24 cellular contexts compared by ENCODE assay signal in the genomic region with DNA sequence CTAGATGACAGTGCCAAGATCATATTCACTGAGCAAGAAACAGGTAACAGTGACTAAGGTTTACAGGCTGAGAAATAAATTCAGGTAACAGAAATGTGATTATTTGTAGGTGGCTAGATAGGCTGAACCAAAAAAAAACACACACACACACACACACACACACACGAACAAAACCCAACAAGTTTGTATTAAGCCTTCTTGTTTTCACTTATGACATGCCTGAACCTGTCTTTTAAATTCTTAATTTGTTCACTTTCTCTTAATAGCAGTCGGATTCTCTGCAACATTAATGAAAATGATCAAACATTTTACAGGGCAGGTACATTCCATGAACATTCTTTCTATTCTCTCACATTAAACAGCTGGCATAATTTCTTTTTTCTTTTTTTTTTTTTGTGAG. TPM values are rescaled to one million over a fixed set of nuclear protein-coding genes. Genes with fewer than 3 reads are reported as not detected.
DNase-seq lines count a peak whose midpoint lies in the region; ATAC-seq, FAIRE-seq and TF ChIP-seq lines count a peak whose summit lies in the region.
"Had no signal": no experiment of that assay in that cellular context is flagged by ENCODE, and none has a peak within 500 bp of the region (broad histone marks: within the 10 kb centered on the region; RNA-seq: fewer than 3 reads in every experiment).

No MANE protein-coding gene starts in this region.

- H3K4me3 ChIP-seq in breast epithelium (no peak overlapping the region), bronchial epithelial cell (ENCODE audit: low read depth, low read length) (no peak overlapping the region)
- H3K4me3 ChIP-seq: BLaER1, HAP-1 had no signal

- H3K36me3 ChIP-seq in breast epithelium (no peaks in the 10 kb centered on the region), bronchial epithelial cell (ENCODE audit: control insufficient read depth, insufficient read depth, low read length) (no peaks in the 10 kb centered on the region)
- H3K36me3 ChIP-seq: BLaER1, HAP-1 had no signal

- H3K27ac Mint-ChIP-seq in MCF 10A (ENCODE audit: low read depth, unreplicated experiment) (peak overlapping the region; percentile 23), osteocyte (ENCODE audit: unreplicated experiment) (no peak overlapping the region)
- H3K27ac Mint-ChIP-seq: B cell; CD4-positive, CD25-positive, alpha-beta regulatory T cell; CD8-positive, alpha-beta T cell; HFFc6 had no signal

- H3K4me1 ChIP-seq in breast epithelium, result no peaks in the 10 kb centered on the region
- H3K4me1 ChIP-seq: BLaER1, Caco-2, HAP-1 had no signal

- POLR2A ChIA-PET in MCF 10A (lab: Yijun Ruan, JAX), result no interaction called here

- no peak for TF ChIP-seq POLR2A in breast epithelium (IDR thresholded peaks at IDR 0.05)

- BruUV-seq in MCF 10A (replicated peaks; lab: Mats Ljungman, UMichigan), result no TSS peak

- H3K36me3 Mint-ChIP-seq in MCF 10A (ENCODE audit: insufficient read depth, unreplicated experiment) (peaks cover 6% of the 10 kb centered on the region), osteocyte (ENCODE audit: unreplicated experiment) (peaks cover 29% of the 10 kb centered on the region)
- H3K36me3 Mint-ChIP-seq: CD4-positive, CD25-positive, alpha-beta regulatory T cell; CD8-positive, alpha-beta T cell had no signal

- CTCF ChIA-PET in MCF 10A (lab: Yijun Ruan, JAX), result interaction anchor here (0.6 to 2.0 kb wide), 3 partner anchors 17 to 350 kb away, joined by 4 to 7 read pairs (median 6); no protein-coding TSS in a partner anchor

- peak; percentile 23 for ATAC-seq in esophagus mucosa
- no peak for ATAC-seq in HG03460 (IDR thresholded peaks at IDR 0.05; ENCODE audit: unreplicated experiment)
- ATAC-seq: CD8-positive, alpha-beta T cell had no signal

- no peaks in the 10 kb centered on the region for H3K9me3 ChIP-seq in breast epithelium
- H3K9me3 ChIP-seq: BLaER1, Caco-2, HAP-1 had no signal

- H3K27ac ChIP-seq in breast epithelium, result no peak overlapping the region
- H3K27ac ChIP-seq: 22Rv1, BLaER1, C4-2B had no signal

- peak; percentile 47 for FAIRE-seq in bronchial epithelial cell (lab: Jason Lieb, UNC)
- FAIRE-seq: A204.1, GM12891, H54 had no signal

- no peaks in the 10 kb centered on the region for H3K27me3 Mint-ChIP-seq in MCF 10A (ENCODE audit: insufficient read depth, unreplicated experiment)
- H3K27me3 Mint-ChIP-seq in osteocyte (ENCODE audit: unreplicated experiment), result no peaks in the 10 kb centered on the region
- H3K27me3 Mint-ChIP-seq: B cell had no signal

- H3K4me3 Mint-ChIP-seq in MCF 10A (ENCODE audit: unreplicated experiment), result no peak overlapping the region
- no peak overlapping the region for H3K4me3 Mint-ChIP-seq in osteocyte (ENCODE audit: unreplicated experiment)
- H3K4me3 Mint-ChIP-seq: B cell; CD4-positive, CD25-positive, alpha-beta regulatory T cell; CD8-positive, alpha-beta T cell; HFFc6 had no signal

- DNase-seq in MCF 10A (ENCODE audit: unreplicated experiment), result no peak
- DNase-seq in breast epithelium (ENCODE audit: low spot score in 2 of 2), result no peak
- DNase-seq in bronchial epithelial cell (ENCODE audit: low read depth), result peak; percentile 54
- DNase-seq in osteocyte (ENCODE audit: extremely low spot score, unreplicated experiment), result no peak
- DNase-seq in foreskin melanocyte, result no peak
- DNase-seq: Caco-2; CD4-positive, CD25-positive, alpha-beta regulatory T cell; CD8-positive, alpha-beta T cell; DMS 273 treated with DMSO at 0.1 percent for 48 hours; DMS79; EL; GDM1; GOT3; HFFc6 had no signal

- TF ChIP-seq CTCF in MCF 10A (IDR thresholded peaks at IDR 0.05; ENCODE audit: unreplicated experiment) (no peak), breast epithelium (IDR thresholded peaks at IDR 0.05) (no peak), bronchial epithelial cell (IDR thresholded peaks at IDR 0.05; ENCODE audit: insufficient read depth, low read length, severe bottlenecking) (no peak), osteocyte (IDR thresholded peaks at IDR 0.05) (no peak)

- H3K4me1 Mint-ChIP-seq in MCF 10A (ENCODE audit: insufficient read depth, unreplicated experiment) (peaks cover 10% of the 10 kb centered on the region), osteocyte (ENCODE audit: unreplicated experiment) (peaks cover 28% of the 10 kb centered on the region)
- H3K4me1 Mint-ChIP-seq: B cell; CD4-positive, CD25-positive, alpha-beta regulatory T cell had no signal

- H3K27me3 ChIP-seq in breast epithelium (no peaks in the 10 kb centered on the region), bronchial epithelial cell (ENCODE audit: control insufficient read depth, insufficient read depth, low read length) (no peaks in the 10 kb centered on the region)
- H3K27me3 ChIP-seq: BLaER1 had no signal

- H3K9me3 Mint-ChIP-seq in MCF 10A (ENCODE audit: unreplicated experiment), result no peaks in the 10 kb centered on the region
- no peaks in the 10 kb centered on the region for H3K9me3 Mint-ChIP-seq in osteocyte (ENCODE audit: unreplicated experiment)
- H3K9me3 Mint-ChIP-seq: CD4-positive, CD25-positive, alpha-beta regulatory T cell; CD8-positive, alpha-beta T cell; HFFc6 had no signal

- intact Hi-C loops in MCF 10A (cut with micrococcal nuclease), result no loop called here
- intact Hi-C loops in breast epithelium (cut with DNase I; ENCODE audit: low total_unique reads), result no loop called here

RNA-seq across cellular contexts. Expression of gene KIDINS220, which starts 18.8 kb away (rescaled TPM):
- 41.8 and 42.3 TPM in 2 replicates for total RNA-seq in MCF 10A (2022)
- 100 to 1,000 TPM in 1 of 3 donors, 10 to 100 TPM in 2; 73.1 to 120 (median 87.2) TPM for total RNA-seq in breast epithelium
- 45.3 and 58.2 TPM in 2 replicates for total RNA-seq in bronchial epithelial cell
- total RNA-seq in esophagus mucosa, result 22.6 TPM
- total RNA-seq in osteocyte, result 99.2 and 101 TPM in 2 replicates
